1 cellular context compared by ENCODE assay signal in the genomic region with DNA sequence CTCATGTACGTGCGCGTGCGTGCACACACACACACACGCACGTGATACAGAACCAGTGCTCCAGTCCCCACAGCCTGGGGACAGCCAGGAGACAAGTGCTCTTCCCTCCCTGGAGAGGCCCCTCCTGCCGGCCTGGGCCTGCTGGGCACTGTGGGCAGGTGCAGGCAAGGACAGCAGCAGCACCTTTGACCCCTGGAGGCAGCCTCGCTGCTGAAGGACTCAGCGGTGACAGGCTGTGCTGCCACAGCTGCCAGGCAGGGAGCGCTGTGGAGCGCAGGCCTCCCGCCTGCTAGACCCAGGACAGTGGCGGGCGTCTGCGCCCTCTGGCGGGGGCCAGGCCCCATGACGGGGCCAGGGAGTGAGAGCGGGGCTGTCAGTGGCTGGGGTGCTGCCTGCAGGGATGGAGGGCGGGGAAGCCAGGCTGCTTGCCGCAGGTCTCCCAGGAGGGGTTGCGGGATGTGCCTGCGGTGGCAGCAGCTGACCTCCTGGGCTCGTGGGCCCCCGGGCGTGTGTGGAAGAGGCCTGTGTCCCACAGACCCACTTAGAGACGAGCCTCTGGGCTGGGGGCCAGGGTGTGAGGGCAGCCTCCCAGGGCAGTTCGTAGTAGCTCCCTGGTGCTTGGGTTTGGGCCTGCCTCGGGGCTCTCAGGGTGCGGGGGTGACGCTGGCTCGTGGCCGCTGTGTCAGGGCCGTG.
TF ChIP-seq lines count a peak whose summit lies in the region.

No MANE protein-coding gene starts in this region.

TF ChIP-seq in HepG2, 621 proteins besides CTCF, POLR2A, EP300 and RAD21 (continued from another document and continues in another):
- TF ChIP-seq, protein P1, sequence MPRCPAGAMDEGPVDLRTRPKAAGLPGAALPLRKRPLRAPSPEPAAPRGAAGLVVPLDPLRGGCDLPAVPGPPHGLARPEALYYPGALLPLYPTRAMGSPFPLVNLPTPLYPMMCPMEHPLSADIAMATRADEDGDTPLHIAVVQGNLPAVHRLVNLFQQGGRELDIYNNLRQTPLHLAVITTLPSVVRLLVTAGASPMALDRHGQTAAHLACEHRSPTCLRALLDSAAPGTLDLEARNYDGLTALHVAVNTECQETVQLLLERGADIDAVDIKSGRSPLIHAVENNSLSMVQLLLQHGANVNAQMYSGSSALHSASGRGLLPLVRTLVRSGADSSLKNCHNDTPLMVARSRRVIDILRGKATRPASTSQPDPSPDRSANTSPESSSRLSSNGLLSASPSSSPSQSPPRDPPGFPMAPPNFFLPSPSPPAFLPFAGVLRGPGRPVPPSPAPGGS (CRISPR knock-in tag; IDR thresholded peaks at IDR 0.05) = peak; percentile 82
- TF ChIP-seq ARNT2 (CRISPR knock-in tag; IDR thresholded peaks at IDR 0.05; ENCODE audit: low read depth) (peak; percentile 91), TOPORS (CRISPR knock-in tag; IDR thresholded peaks at IDR 0.05) (peak; percentile 73; the same call in 1 of the 2 replicates), ZNF136 (CRISPR knock-in tag; IDR thresholded peaks at IDR 0.05; ENCODE audit: low read depth) (peak; percentile 99), ZNF550 (CRISPR knock-in tag; IDR thresholded peaks at IDR 0.05; ENCODE audit: borderline replicate concordance) (peak; percentile 98), FIP1L1 (IDR thresholded peaks at IDR 0.05; ENCODE audit: borderline replicate concordance, insufficient read depth, low read depth, low read length) (peak; percentile 44; the same call in 1 of the 2 replicates), ZSCAN31 (CRISPR knock-in tag; IDR thresholded peaks at IDR 0.05; ENCODE audit: low read depth) (peak; percentile 91), BCL6 (CRISPR knock-in tag; IDR thresholded peaks at IDR 0.05) (peak; percentile 82), ZNF431 (CRISPR knock-in tag; IDR thresholded peaks at IDR 0.05; ENCODE audit: borderline replicate concordance, low read depth) (peak; percentile 95; the same call in 1 of the 2 replicates), MEIS1 (CRISPR knock-in tag; IDR thresholded peaks at IDR 0.05; ENCODE audit: borderline replicate concordance) (peak; percentile 100), MXD4 (CRISPR knock-in tag; IDR thresholded peaks at IDR 0.05) (peak; percentile 89), GFI1 (CRISPR knock-in tag; IDR thresholded peaks at IDR 0.05; ENCODE audit: borderline replicate concordance) (no peak), NCOA5 (CRISPR knock-in tag; IDR thresholded peaks at IDR 0.05) (0 out of 2 replicates have a peak, but pooled peaks have one; percentile 64), ZNF891 (CRISPR knock-in tag; IDR thresholded peaks at IDR 0.05) (peak; percentile 91; the same call in 1 of the 2 replicates), CCDC6 (CRISPR knock-in tag; IDR thresholded peaks at IDR 0.05) (peak; percentile 92; the same call in 1 of the 2 replicates), ZNF773 (CRISPR knock-in tag; IDR thresholded peaks at IDR 0.05; ENCODE audit: borderline replicate concordance) (peak; percentile 59; the same call in 1 of the 2 replicates), ZNF547 (CRISPR knock-in tag; IDR thresholded peaks at IDR 0.05) (peak; percentile 93), KLF11 (CRISPR knock-in tag; IDR thresholded peaks at IDR 0.05) (peak; percentile 95), MEIS2 (CRISPR knock-in tag; IDR thresholded peaks at IDR 0.05) (peak; percentile 98), ZFP41 (CRISPR knock-in tag; IDR thresholded peaks at IDR 0.05; ENCODE audit: borderline replicate concordance) (peak; percentile 53; the same call in 1 of the 2 replicates), KMT2A (CRISPR knock-in tag; IDR thresholded peaks at IDR 0.05) (peak; percentile 67; the same call in 1 of the 2 replicates), ZNF577 (CRISPR knock-in tag; IDR thresholded peaks at IDR 0.05; ENCODE audit: borderline replicate concordance, low read depth) (0 out of 2 replicates have a peak, but pooled peaks have one; percentile 41), MBNL3 (CRISPR knock-in tag; conservative IDR thresholded peaks at IDR 0.05) (no peak), ZFYVE20 (CRISPR knock-in tag; IDR thresholded peaks at IDR 0.05; ENCODE audit: borderline replicate concordance, low read depth) (no peak), XBP1 (CRISPR knock-in tag; IDR thresholded peaks at IDR 0.05) (0 out of 2 replicates have a peak, but pooled peaks have one; percentile 42), WIZ (CRISPR knock-in tag; IDR thresholded peaks at IDR 0.05) (no peak; the same call in 1 of the 2 replicates), ZMYM2 (CRISPR knock-in tag; IDR thresholded peaks at IDR 0.05) (peak; percentile 83), MIER3 (CRISPR knock-in tag; IDR thresholded peaks at IDR 0.05; ENCODE audit: borderline replicate concordance) (peak; percentile 98), ERF (CRISPR knock-in tag; IDR thresholded peaks at IDR 0.05) (peak; percentile 99), NR2F1 (CRISPR knock-in tag; IDR thresholded peaks at IDR 0.05) (peak; percentile 99 to 100), ZFAT (CRISPR knock-in tag; conservative IDR thresholded peaks at IDR 0.05) (no peak), FOXA3 (CRISPR knock-in tag; IDR thresholded peaks at IDR 0.05) (peak; percentile 86), ZNF598 (CRISPR knock-in tag; IDR thresholded peaks at IDR 0.05; ENCODE audit: borderline replicate concordance) (peak; percentile 93), MXI1 (IDR thresholded peaks at IDR 0.05; ENCODE audit: borderline replicate concordance, low read depth, low read length) (peak; percentile 93), GLI4 (CRISPR knock-in tag; IDR thresholded peaks at IDR 0.05; ENCODE audit: borderline replicate concordance) (peak; percentile 79; the same call in 1 of the 2 replicates), CBX5 (CRISPR knock-in tag; IDR thresholded peaks at IDR 0.05; ENCODE audit: borderline replicate concordance) (peak; percentile 99; the same call in 1 of the 2 replicates), ZNF331 (CRISPR knock-in tag; IDR thresholded peaks at IDR 0.05) (peak; percentile 96), ARNTL (CRISPR knock-in tag; IDR thresholded peaks at IDR 0.05) (peak; percentile 85), NFATC3 (CRISPR knock-in tag; IDR thresholded peaks at IDR 0.05) (peak; percentile 91), KLF6 (CRISPR knock-in tag; IDR thresholded peaks at IDR 0.05) (peak; percentile 92), ZFP37 (CRISPR knock-in tag; IDR thresholded peaks at IDR 0.05; ENCODE audit: borderline replicate concordance) (peak; percentile 84)
- TF ChIP-seq, protein P2, sequence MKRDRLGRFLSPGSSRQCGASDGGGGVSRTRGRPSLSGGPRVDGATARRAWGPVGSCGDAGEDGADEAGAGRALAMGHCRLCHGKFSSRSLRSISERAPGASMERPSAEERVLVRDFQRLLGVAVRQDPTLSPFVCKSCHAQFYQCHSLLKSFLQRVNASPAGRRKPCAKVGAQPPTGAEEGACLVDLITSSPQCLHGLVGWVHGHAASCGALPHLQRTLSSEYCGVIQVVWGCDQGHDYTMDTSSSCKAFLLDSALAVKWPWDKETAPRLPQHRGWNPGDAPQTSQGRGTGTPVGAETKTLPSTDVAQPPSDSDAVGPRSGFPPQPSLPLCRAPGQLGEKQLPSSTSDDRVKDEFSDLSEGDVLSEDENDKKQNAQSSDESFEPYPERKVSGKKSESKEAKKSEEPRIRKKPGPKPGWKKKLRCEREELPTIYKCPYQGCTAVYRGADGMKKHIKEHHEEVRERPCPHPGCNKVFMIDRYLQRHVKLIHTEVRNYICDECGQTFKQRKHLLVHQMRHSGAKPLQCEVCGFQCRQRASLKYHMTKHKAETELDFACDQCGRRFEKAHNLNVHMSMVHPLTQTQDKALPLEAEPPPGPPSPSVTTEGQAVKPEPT (CRISPR knock-in tag; IDR thresholded peaks at IDR 0.05; ENCODE audit: low read depth) = no peak; the same call in none of the 2 replicates
- TF ChIP-seq, protein P3, sequence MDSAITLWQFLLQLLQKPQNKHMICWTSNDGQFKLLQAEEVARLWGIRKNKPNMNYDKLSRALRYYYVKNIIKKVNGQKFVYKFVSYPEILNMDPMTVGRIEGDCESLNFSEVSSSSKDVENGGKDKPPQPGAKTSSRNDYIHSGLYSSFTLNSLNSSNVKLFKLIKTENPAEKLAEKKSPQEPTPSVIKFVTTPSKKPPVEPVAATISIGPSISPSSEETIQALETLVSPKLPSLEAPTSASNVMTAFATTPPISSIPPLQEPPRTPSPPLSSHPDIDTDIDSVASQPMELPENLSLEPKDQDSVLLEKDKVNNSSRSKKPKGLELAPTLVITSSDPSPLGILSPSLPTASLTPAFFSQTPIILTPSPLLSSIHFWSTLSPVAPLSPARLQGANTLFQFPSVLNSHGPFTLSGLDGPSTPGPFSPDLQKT (CRISPR knock-in tag; IDR thresholded peaks at IDR 0.05; ENCODE audit: borderline replicate concordance) = no peak
- TF ChIP-seq, protein P4, sequence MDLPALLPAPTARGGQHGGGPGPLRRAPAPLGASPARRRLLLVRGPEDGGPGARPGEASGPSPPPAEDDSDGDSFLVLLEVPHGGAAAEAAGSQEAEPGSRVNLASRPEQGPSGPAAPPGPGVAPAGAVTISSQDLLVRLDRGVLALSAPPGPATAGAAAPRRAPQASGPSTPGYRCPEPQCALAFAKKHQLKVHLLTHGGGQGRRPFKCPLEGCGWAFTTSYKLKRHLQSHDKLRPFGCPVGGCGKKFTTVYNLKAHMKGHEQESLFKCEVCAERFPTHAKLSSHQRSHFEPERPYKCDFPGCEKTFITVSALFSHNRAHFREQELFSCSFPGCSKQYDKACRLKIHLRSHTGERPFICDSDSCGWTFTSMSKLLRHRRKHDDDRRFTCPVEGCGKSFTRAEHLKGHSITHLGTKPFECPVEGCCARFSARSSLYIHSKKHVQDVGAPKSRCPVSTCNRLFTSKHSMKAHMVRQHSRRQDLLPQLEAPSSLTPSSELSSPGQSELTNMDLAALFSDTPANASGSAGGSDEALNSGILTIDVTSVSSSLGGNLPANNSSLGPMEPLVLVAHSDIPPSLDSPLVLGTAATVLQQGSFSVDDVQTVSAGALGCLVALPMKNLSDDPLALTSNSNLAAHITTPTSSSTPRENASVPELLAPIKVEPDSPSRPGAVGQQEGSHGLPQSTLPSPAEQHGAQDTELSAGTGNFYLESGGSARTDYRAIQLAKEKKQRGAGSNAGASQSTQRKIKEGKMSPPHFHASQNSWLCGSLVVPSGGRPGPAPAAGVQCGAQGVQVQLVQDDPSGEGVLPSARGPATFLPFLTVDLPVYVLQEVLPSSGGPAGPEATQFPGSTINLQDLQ (CRISPR knock-in tag; IDR thresholded peaks at IDR 0.05) = no peak
- TF ChIP-seq, protein P5, sequence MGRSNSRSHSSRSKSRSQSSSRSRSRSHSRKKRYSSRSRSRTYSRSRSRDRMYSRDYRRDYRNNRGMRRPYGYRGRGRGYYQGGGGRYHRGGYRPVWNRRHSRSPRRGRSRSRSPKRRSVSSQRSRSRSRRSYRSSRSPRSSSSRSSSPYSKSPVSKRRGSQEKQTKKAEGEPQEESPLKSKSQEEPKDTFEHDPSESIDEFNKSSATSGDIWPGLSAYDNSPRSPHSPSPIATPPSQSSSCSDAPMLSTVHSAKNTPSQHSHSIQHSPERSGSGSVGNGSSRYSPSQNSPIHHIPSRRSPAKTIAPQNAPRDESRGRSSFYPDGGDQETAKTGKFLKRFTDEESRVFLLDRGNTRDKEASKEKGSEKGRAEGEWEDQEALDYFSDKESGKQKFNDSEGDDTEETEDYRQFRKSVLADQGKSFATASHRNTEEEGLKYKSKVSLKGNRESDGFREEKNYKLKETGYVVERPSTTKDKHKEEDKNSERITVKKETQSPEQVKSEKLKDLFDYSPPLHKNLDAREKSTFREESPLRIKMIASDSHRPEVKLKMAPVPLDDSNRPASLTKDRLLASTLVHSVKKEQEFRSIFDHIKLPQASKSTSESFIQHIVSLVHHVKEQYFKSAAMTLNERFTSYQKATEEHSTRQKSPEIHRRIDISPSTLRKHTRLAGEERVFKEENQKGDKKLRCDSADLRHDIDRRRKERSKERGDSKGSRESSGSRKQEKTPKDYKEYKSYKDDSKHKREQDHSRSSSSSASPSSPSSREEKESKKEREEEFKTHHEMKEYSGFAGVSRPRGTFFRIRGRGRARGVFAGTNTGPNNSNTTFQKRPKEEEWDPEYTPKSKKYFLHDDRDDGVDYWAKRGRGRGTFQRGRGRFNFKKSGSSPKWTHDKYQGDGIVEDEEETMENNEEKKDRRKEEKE (IDR thresholded peaks at IDR 0.05) = no peak
- TF ChIP-seq, protein P6, sequence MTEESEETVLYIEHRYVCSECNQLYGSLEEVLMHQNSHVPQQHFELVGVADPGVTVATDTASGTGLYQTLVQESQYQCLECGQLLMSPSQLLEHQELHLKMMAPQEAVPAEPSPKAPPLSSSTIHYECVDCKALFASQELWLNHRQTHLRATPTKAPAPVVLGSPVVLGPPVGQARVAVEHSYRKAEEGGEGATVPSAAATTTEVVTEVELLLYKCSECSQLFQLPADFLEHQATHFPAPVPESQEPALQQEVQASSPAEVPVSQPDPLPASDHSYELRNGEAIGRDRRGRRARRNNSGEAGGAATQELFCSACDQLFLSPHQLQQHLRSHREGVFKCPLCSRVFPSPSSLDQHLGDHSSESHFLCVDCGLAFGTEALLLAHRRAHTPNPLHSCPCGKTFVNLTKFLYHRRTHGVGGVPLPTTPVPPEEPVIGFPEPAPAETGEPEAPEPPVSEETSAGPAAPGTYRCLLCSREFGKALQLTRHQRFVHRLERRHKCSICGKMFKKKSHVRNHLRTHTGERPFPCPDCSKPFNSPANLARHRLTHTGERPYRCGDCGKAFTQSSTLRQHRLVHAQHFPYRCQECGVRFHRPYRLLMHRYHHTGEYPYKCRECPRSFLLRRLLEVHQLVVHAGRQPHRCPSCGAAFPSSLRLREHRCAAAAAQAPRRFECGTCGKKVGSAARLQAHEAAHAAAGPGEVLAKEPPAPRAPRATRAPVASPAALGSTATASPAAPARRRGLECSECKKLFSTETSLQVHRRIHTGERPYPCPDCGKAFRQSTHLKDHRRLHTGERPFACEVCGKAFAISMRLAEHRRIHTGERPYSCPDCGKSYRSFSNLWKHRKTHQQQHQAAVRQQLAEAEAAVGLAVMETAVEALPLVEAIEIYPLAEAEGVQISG (CRISPR knock-in tag; IDR thresholded peaks at IDR 0.05) = peak; percentile 91
- TF ChIP-seq, protein P7, sequence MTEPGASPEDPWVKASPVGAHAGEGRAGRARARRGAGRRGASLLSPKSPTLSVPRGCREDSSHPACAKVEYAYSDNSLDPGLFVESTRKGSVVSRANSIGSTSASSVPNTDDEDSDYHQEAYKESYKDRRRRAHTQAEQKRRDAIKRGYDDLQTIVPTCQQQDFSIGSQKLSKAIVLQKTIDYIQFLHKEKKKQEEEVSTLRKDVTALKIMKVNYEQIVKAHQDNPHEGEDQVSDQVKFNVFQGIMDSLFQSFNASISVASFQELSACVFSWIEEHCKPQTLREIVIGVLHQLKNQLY (CRISPR knock-in tag; IDR thresholded peaks at IDR 0.05) = peak; percentile 69; the same call in 1 of the 2 replicates
- TF ChIP-seq, protein P8, sequence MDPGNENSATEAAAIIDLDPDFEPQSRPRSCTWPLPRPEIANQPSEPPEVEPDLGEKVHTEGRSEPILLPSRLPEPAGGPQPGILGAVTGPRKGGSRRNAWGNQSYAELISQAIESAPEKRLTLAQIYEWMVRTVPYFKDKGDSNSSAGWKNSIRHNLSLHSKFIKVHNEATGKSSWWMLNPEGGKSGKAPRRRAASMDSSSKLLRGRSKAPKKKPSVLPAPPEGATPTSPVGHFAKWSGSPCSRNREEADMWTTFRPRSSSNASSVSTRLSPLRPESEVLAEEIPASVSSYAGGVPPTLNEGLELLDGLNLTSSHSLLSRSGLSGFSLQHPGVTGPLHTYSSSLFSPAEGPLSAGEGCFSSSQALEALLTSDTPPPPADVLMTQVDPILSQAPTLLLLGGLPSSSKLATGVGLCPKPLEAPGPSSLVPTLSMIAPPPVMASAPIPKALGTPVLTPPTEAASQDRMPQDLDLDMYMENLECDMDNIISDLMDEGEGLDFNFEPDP (CRISPR knock-in tag; conservative IDR thresholded peaks at IDR 0.05) = no peak
